9 cellular contexts compared by ENCODE assay signal in the genomic region with DNA sequence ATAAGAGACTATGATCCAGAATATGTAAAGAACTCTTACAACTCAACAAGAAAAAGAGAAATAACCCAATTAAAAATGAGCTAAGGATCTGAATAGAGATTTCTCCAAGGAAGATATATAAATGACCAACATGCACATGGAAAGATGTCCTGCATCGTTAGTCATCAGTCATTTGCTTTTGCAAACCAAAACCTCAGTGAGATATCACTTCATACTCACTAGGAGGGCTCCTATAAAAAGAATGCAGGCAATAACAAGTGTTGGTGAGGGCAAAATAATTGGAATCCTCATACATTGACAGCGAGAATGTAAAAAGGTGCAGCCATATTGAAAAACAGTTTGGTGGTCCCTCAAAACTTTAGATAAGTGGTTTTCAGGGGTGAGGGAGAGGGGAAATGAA.
"Had no signal": no experiment of that assay in that cellular context is flagged by ENCODE, and none has a peak within 500 bp of the region (broad histone marks: within the 10 kb centered on the region; RNA-seq: fewer than 3 reads in every experiment).

No MANE protein-coding gene starts in this region.

- H3K9ac ChIP-seq: GM23248 had no signal

- H3K9me3 ChIP-seq: HAP-1 had no signal

- H2AFZ ChIP-seq: GM23248, GM23338 had no signal

- H3K4me2 ChIP-seq: GM23338 had no signal

- H3K4me3 Mint-ChIP-seq: GM23338, H9, HFFc6 had no signal

- H3K27ac ChIP-seq: GM23248 had no signal

- H3K36me3 ChIP-seq: HAP-1 had no signal

- DNase-seq: GM23248, GOT3, H7, HCEC 1CT, HFFc6 had no signal

- H3K4me3 ChIP-seq: GM23248, GM23338, HAP-1 had no signal

- H3K27ac Mint-ChIP-seq: GM23338, H9, HFFc6 had no signal

- ATAC-seq: GM23338, HCT116 had no signal

- H3K4me1 ChIP-seq: HAP-1 had no signal

- H3K9me3 Mint-ChIP-seq: HFFc6 had no signal
